In the genomic region with DNA sequence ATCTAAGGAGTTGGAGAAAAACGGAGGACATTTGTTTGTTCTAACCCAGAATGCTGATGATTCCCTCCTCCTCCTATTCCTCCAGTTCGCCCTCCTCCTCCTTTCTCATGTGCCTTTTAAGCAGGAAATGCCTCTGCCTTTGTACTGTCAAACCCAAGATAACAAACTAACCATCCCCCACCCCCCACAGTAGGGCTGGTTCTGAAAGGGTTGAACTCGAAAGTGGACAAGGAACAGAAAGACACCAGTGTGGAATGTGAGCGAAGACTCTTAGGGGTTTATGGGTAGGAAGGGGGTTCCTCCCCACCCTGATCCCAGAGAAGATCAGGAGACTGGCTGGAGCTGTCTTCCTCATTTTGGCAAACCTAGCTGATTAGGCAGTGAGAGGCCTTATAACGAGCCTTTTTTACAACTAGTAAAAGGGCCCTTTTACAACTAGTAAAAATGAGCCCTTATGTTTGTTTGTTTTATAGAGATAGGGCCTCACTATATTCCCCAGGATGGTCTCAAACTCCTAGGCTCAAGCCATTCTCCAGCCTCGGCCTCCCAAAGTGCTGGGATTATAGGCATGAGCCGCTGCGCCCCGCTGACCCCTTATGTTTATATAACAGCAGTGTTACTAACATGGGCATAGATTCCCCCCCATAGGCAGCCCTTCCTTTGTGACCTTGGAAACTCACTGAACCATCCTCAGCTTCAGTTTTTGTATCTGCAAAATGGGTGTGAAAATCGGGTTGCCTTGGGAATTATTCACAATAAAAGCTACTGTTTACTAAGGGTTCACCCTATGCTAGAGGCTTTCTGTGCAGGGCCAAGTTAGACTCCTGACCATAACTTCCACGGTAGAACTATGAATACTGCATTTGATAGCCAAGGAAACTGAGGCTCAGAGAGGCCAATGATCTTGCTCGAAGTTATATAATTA, we compare ENCODE assay signal across 8 cellular contexts. TPM values are rescaled to one million over a fixed set of nuclear protein-coding genes. Genes with fewer than 3 reads are reported as not detected.
A peak's percentile ranks its signal among the peaks of the same experiment; 100 is the strongest.
DNase-seq lines count a peak whose midpoint lies in the region; ATAC-seq lines count a peak whose summit lies in the region.

No MANE protein-coding gene starts in this region.

- no peaks in the 10 kb centered on the region for H3K9me3 ChIP-seq in iPS-15b (ENCODE audit: control insufficient read depth, insufficient read depth, low read length)

- ATAC-seq in sciatic nerve, result peak; percentile 58
- no peak for ATAC-seq in GM19395 (IDR thresholded peaks at IDR 0.05; ENCODE audit: unreplicated experiment)

- H3K27me3 ChIP-seq in iPS-15b (ENCODE audit: control insufficient read depth, insufficient read depth, low read length), result no peaks in the 10 kb centered on the region

- peaks cover 11% of the 10 kb centered on the region for H3K4me1 ChIP-seq in iPS-15b (ENCODE audit: control insufficient read depth, insufficient read depth, low read length)

- H3K4me3 ChIP-seq in iPS-15b (ENCODE audit: low read depth, low read length), result peak overlapping the region; percentile 81

- intact Hi-C loops in sciatic nerve (cut with DNase I), result loop anchor here (10.0 kb wide), 2 partner anchors 99 to 169 kb away; no protein-coding TSS in a partner anchor

- peak overlapping the region; percentile 70 for H3K9ac ChIP-seq in iPS-15b (ENCODE audit: low read depth, low read length)

- DNase-seq in NCI-H82 (lab: John Stamatoyannopoulos, UW) (peak; percentile 57), NCI-H82 treated with DMSO at 0.1 percent for 48 hours (lab: John Stamatoyannopoulos, UW; ENCODE audit: unreplicated experiment) (no peak), NCI-H69 (lab: John Stamatoyannopoulos, UW) (peak; percentile 47), astrocyte of the hippocampus (ENCODE audit: low read depth, low spot score) (peak; percentile 79), sciatic nerve (ENCODE audit: low spot score) (no peak)
- DNase-seq in stimulated activated CD4-positive, alpha-beta T cell treated with anti-CD3 and anti-CD28 coated beads, Interleukin-4, amount 100 ng/mL, for 4 hours, result no peak

- no peaks in the 10 kb centered on the region for H3K36me3 ChIP-seq in iPS-15b (ENCODE audit: control insufficient read depth, insufficient read depth, low read length)

RNA-seq across cellular contexts. Expression of a gene that starts 1.1 kb away (rescaled TPM):
- total RNA-seq in sciatic nerve, result 137 TPM

RNA-seq across cellular contexts. Expression of a gene that starts 3.2 kb away (rescaled TPM):
- 7.5 TPM for total RNA-seq in sciatic nerve

Comparison
In these comparisons a context has a peak if more than half of its experiments do, and no peak if none do; other contexts are left out.
1. DNase-seq: peak in NCI-H82 (single experiment), NCI-H69 (single experiment) and astrocyte of the hippocampus (single experiment); none in NCI-H82 treated with DMSO at 0.1 percent for 48 hours (single experiment), sciatic nerve (single experiment) and stimulated activated CD4-positive, alpha-beta T cell treated with anti-CD3 and anti-CD28 coated beads, Interleukin-4, amount 100 ng/mL, for 4 hours (0 of 2).